ENCODE assay signal across 1 cellular context in the genomic region with DNA sequence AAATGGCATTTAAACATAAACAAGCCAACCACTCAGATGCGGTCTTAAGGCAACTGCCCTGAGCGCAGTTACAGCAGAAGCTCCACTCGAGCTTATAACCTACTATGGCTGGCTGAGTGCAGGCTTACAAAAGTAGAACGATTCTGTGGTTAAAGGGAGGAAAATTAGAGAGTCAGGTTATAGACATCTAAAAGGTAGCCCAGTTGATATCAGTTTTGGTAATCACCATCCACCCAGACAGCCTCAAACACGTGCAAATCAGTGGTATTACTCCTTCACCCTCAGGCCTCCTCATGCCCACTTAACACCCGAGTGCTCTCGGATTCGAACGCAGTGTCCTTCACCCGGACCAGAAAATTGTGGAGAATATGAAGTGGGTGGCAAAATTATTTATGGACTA.
TF ChIP-seq lines count a peak whose summit lies in the region.

No MANE protein-coding gene starts in this region.

TF ChIP-seq in GM12878, 131 proteins besides CTCF, POLR2A, EP300 and RAD21:
- TF ChIP-seq MLLT1 (IDR thresholded peaks at IDR 0.05) (no peak), RUNX3 (IDR thresholded peaks at IDR 0.05; ENCODE audit: low read length) (peak; percentile 64), SIN3A (IDR thresholded peaks at IDR 0.05; ENCODE audit: low read depth, low read length) (0 out of 2 replicates have a peak, but pooled peaks have one; percentile 1), ESRRA (IDR thresholded peaks at IDR 0.05; ENCODE audit: low read length) (no peak), BHLHE40 (IDR thresholded peaks at IDR 0.05; ENCODE audit: borderline replicate concordance in 1 of 2, low read depth in 2 of 2, low read length in 1 of 2) (0 out of 4 replicates have a peak, but pooled peaks have one; percentile 9 to 30)
